In the genomic region with DNA sequence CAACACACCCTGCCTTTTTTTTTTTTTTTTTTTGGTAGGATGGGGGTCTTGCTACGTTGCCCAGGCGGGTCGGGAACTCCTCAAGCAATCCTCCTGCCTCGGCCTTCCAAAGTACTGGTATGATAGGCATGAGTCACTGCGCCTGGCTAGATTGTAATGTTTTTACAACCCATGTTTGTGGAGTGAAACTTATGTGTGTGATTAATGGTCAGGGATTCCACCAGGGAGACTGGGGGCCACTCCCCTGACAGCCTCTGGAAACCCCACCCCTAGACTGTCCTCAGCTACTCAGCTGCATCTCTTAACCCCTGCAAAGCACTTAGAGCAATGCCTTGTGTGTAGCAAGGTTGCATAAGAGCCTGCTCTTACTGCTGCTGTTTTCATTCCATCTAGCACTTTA, we compare ENCODE assay signal across 1 cellular context.
A peak's percentile ranks its signal among the peaks of the same experiment; 100 is the strongest.
TF ChIP-seq lines count a peak whose summit lies in the region.

No MANE protein-coding gene starts in this region.

TF ChIP-seq in SK-N-SH, 30 proteins besides CTCF, POLR2A, EP300 and RAD21 (continued from another document):
- TF ChIP-seq, protein P1, sequence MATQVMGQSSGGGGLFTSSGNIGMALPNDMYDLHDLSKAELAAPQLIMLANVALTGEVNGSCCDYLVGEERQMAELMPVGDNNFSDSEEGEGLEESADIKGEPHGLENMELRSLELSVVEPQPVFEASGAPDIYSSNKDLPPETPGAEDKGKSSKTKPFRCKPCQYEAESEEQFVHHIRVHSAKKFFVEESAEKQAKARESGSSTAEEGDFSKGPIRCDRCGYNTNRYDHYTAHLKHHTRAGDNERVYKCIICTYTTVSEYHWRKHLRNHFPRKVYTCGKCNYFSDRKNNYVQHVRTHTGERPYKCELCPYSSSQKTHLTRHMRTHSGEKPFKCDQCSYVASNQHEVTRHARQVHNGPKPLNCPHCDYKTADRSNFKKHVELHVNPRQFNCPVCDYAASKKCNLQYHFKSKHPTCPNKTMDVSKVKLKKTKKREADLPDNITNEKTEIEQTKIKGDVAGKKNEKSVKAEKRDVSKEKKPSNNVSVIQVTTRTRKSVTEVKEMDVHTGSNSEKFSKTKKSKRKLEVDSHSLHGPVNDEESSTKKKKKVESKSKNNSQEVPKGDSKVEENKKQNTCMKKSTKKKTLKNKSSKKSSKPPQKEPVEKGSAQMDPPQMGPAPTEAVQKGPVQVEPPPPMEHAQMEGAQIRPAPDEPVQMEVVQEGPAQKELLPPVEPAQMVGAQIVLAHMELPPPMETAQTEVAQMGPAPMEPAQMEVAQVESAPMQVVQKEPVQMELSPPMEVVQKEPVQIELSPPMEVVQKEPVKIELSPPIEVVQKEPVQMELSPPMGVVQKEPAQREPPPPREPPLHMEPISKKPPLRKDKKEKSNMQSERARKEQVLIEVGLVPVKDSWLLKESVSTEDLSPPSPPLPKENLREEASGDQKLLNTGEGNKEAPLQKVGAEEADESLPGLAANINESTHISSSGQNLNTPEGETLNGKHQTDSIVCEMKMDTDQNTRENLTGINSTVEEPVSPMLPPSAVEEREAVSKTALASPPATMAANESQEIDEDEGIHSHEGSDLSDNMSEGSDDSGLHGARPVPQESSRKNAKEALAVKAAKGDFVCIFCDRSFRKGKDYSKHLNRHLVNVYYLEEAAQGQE (IDR thresholded peaks at IDR 0.05; ENCODE audit: low read depth, low read length), result no peak
- TF ChIP-seq RCOR1 (IDR thresholded peaks at IDR 0.05; ENCODE audit: low read length), result no peak
- TF ChIP-seq ELF1 (IDR thresholded peaks at IDR 0.05), result no peak
- TF ChIP-seq SMC3 (IDR thresholded peaks at IDR 0.05; ENCODE audit: low read depth, low read length), result no peak
- TF ChIP-seq, protein P2, sequence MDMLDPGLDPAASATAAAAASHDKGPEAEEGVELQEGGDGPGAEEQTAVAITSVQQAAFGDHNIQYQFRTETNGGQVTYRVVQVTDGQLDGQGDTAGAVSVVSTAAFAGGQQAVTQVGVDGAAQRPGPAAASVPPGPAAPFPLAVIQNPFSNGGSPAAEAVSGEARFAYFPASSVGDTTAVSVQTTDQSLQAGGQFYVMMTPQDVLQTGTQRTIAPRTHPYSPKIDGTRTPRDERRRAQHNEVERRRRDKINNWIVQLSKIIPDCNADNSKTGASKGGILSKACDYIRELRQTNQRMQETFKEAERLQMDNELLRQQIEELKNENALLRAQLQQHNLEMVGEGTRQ (IDR thresholded peaks at IDR 0.05; ENCODE audit: borderline replicate concordance, low read depth, low read length), result no peak
- TF ChIP-seq TEAD4 (IDR thresholded peaks at IDR 0.05; ENCODE audit: borderline replicate concordance, insufficient read depth), result no peak
- TF ChIP-seq TAF1 (IDR thresholded peaks at IDR 0.05; ENCODE audit: borderline replicate concordance, low read depth, low read length), result no peak
- peak; percentile 77 for TF ChIP-seq PBX3 (IDR thresholded peaks at IDR 0.05)
- TF ChIP-seq MAX (IDR thresholded peaks at IDR 0.05; ENCODE audit: low read depth), result peak; percentile 61
- no peak for TF ChIP-seq GABPA (IDR thresholded peaks at IDR 0.05; ENCODE audit: low read depth)
- TF ChIP-seq YY1 (IDR thresholded peaks at IDR 0.05; ENCODE audit: low read depth), result no peak
- no peak for TF ChIP-seq NRF1 (IDR thresholded peaks at IDR 0.05; ENCODE audit: low read depth, low read length)
- TF ChIP-seq RXRA (IDR thresholded peaks at IDR 0.05; ENCODE audit: borderline replicate concordance, low read depth), result no peak
- no peak for TF ChIP-seq RFX5 (IDR thresholded peaks at IDR 0.05; ENCODE audit: low read length)
- TF ChIP-seq EZH2phosphoT487 (IDR thresholded peaks at IDR 0.05; ENCODE audit: borderline replicate concordance, low read depth), result no peak
- peak; percentile 30; the same call in 1 of the 2 replicates for TF ChIP-seq MEF2A (IDR thresholded peaks at IDR 0.05; ENCODE audit: borderline replicate concordance, low read depth)
- peak; percentile 29; the same call in 1 of the 2 replicates for TF ChIP-seq NFIC (IDR thresholded peaks at IDR 0.05; ENCODE audit: borderline replicate concordance)
